Comparison of ENCODE assay signal across 22 cellular contexts in the genomic region with DNA sequence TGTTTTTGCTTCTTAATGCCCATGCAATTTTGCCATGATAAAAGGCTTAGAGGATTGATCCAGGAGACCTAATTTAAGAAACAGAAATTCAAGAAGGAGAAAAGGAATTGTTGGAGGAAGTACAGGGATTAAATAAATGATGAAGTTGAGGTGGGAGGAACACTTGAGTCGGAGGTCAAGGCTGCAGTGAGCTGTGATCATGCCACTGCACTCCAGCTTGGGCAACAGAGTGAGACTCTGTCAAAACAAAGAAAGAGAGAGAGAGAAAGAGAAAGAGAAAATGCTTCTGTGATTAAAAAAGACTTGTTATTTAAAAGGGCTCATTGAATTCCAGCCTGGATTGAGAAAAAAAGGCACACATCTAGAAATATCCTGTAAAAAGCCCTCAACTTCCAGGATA.
DNase-seq lines count a peak whose midpoint lies in the region; ATAC-seq and FAIRE-seq lines count a peak whose summit lies in the region.
"Had no signal": no experiment of that assay in that cellular context is flagged by ENCODE, and none has a peak within 500 bp of the region (broad histone marks: within the 10 kb centered on the region; RNA-seq: fewer than 3 reads in every experiment).

No MANE protein-coding gene starts in this region.

- H3K36me3 Mint-ChIP-seq in activated CD8-positive, alpha-beta T cell treated with anti-CD3 and anti-CD28 coated beads, Interleukin-2, amount 10 ng/mL, durations not matched to agents 7 days and 5 days (ENCODE audit: low read depth) = peaks cover 2% of the 10 kb centered on the region

- H3K4me1 ChIP-seq in right cardiac atrium (ENCODE audit: control insufficient read depth, insufficient read depth, low read length) = peaks cover 2% of the 10 kb centered on the region
- H3K4me1 ChIP-seq: upper lobe of right lung had no signal

- peak; percentile 70 for FAIRE-seq in GM19239 (lab: Jason Lieb, UNC)
- FAIRE-seq: astrocyte, D721Med, G401.6 had no signal

- H3K9me3 Mint-ChIP-seq in activated CD8-positive, alpha-beta T cell treated with anti-CD3 and anti-CD28 coated beads, Interleukin-2, amount 10 ng/mL, durations not matched to agents 7 days and 5 days (ENCODE audit: insufficient read depth) = no peaks in the 10 kb centered on the region
- H3K9me3 Mint-ChIP-seq: effector memory CD8-positive, alpha-beta T cell had no signal

- POLR2A ChIA-PET in activated CD8-positive, alpha-beta T cell treated with anti-CD3 and anti-CD28 coated beads, Interleukin-2, amount 10 ng/mL, durations not matched to agents 7 days and 5 days (lab: Charles Lee) = interaction anchor here (1.0 kb wide), 1 partner anchor 123 kb away, joined by 3 read pairs; the partner anchor contains the start of gene B3GNT2

- CTCF ChIA-PET in activated CD8-positive, alpha-beta T cell treated with anti-CD3 and anti-CD28 coated beads, Interleukin-2, amount 10 ng/mL, durations not matched to agents 7 days and 5 days (lab: Charles Lee) = interaction anchor here (3.4 kb wide), 1 partner anchor 16 kb away, joined by 8 read pairs; no protein-coding TSS in a partner anchor

- intact Hi-C loops in sciatic nerve (cut with DNase I) = no loop called here
- intact Hi-C loops in right cardiac atrium (cut with DNase I) = no loop called here

- H3K4me3 Mint-ChIP-seq in activated CD8-positive, alpha-beta T cell treated with anti-CD3 and anti-CD28 coated beads, Interleukin-2, amount 10 ng/mL, durations not matched to agents 7 days and 5 days = no peak overlapping the region
- H3K4me3 Mint-ChIP-seq: effector memory CD8-positive, alpha-beta T cell had no signal

- no peaks in the 10 kb centered on the region for H3K27me3 Mint-ChIP-seq in activated CD8-positive, alpha-beta T cell treated with anti-CD3 and anti-CD28 coated beads, Interleukin-2, amount 10 ng/mL, durations not matched to agents 7 days and 5 days (ENCODE audit: low read depth)
- H3K27me3 Mint-ChIP-seq: effector memory CD8-positive, alpha-beta T cell had no signal

- WGBS in right cardiac atrium = 51% methylated on average over 1 of the region's 1 CpG

- H3K27ac Mint-ChIP-seq in activated CD8-positive, alpha-beta T cell treated with anti-CD3 and anti-CD28 coated beads, Interleukin-2, amount 10 ng/mL, durations not matched to agents 7 days and 5 days = peak overlapping the region; percentile 46

- H3K27me3 ChIP-seq in right cardiac atrium (ENCODE audit: control insufficient read depth, insufficient read depth) = no peaks in the 10 kb centered on the region
- H3K27me3 ChIP-seq: upper lobe of right lung had no signal

- no peak overlapping the region for H3K4me3 ChIP-seq in right cardiac atrium (ENCODE audit: low read length)
- H3K4me3 ChIP-seq: SK-N-MC, upper lobe of right lung had no signal

- DNase-seq in GM19239 (ENCODE audit: insufficient read length, low spot score) (no peak), iris pigment epithelial cell (ENCODE audit: low read depth) (peak; percentile 20), sciatic nerve (ENCODE audit: low spot score) (no peak), NCI-H1092 treated with DMSO at 0.1 percent for 48 hours (lab: John Stamatoyannopoulos, UW) (no peak), SW480 (ENCODE audit: low spot score) (no peak), right cardiac atrium (no peak)
- no peak for DNase-seq in activated CD8-positive, alpha-beta T cell treated with anti-CD3 and anti-CD28 coated beads, Interleukin-2, amount 10 ng/mL, durations not matched to agents 7 days and 5 days
- DNase-seq: activated CD4-positive, alpha-beta T cell treated with anti-CD3 and anti-CD28 coated beads for 1 hour; activated CD8-positive, alpha-beta memory T cell treated with anti-CD3 and anti-CD28 coated beads, Interleukin-2, amount 50 U/mL, for 48 hours; activated gamma-delta T cell; effector memory CD8-positive, alpha-beta T cell; IMR-90; NCI-H1694 treated with DMSO at 0.1 percent for 48 hours; stimulated activated CD4-positive, alpha-beta T cell treated with anti-CD3 and anti-CD28 coated beads, Interleukin-1b, Interleukin-23, amount 100 ng/mL, for 48 hours; upper lobe of right lung had no signal

- H3K9me3 ChIP-seq in right cardiac atrium (ENCODE audit: control insufficient read depth, low read length) = no peaks in the 10 kb centered on the region
- H3K9me3 ChIP-seq: upper lobe of right lung had no signal

- H3K4me1 Mint-ChIP-seq in activated CD8-positive, alpha-beta T cell treated with anti-CD3 and anti-CD28 coated beads, Interleukin-2, amount 10 ng/mL, durations not matched to agents 7 days and 5 days (ENCODE audit: low read depth) = peaks cover 51% of the 10 kb centered on the region

- ATAC-seq in activated CD8-positive, alpha-beta T cell treated with anti-CD3 and anti-CD28 coated beads, Interleukin-2, amount 10 ng/mL, durations not matched to agents 7 days and 5 days = no peak
- ATAC-seq in sciatic nerve (peak; percentile 50), HG03097 (IDR thresholded peaks at IDR 0.05; ENCODE audit: low FRiP score, unreplicated experiment) (no peak), right cardiac atrium (no peak)
- ATAC-seq: effector memory CD8-positive, alpha-beta T cell; left lobe of liver; upper lobe of right lung had no signal

- H3K27ac ChIP-seq in right cardiac atrium (ENCODE audit: low read length) = no peak overlapping the region
- H3K27ac ChIP-seq: HL-60, SK-N-MC, upper lobe of right lung had no signal
